Comparison of ENCODE assay signal across 9 cellular contexts in the genomic region with DNA sequence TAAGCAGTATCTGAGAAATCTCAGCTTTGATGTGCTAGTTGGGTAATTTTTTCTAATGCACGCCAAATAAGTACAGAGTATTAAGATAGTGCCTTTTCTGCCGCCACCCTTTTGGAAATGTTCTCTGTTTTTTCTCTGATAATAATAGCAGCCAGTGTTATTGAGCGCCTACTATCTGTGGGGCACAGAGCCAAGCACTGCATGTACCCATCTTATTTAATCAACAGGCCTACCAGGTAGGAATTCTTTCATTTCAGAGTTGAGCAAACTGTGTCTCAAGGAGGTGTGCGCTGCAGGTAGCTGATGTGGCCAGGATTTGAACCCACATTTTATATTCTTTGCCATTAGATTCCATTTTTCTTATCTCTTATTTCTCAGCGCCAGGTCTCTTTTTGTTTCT. TPM values are rescaled to one million over a fixed set of nuclear protein-coding genes. Genes with fewer than 3 reads are reported as not detected.
A peak's percentile ranks its signal among the peaks of the same experiment; 100 is the strongest.
DNase-seq lines count a peak whose midpoint lies in the region; ATAC-seq, FAIRE-seq and TF ChIP-seq lines count a peak whose summit lies in the region.
"Had no signal": no experiment of that assay in that cellular context is flagged by ENCODE, and none has a peak within 500 bp of the region (broad histone marks: within the 10 kb centered on the region; RNA-seq: fewer than 3 reads in every experiment).

No MANE protein-coding gene starts in this region.

- TSS peak; percentile 46 for BruUV-seq in HepG2 (replicated peaks; lab: Mats Ljungman, UMichigan)

- TF ChIP-seq CTCF in astrocyte of the spinal cord (IDR thresholded peaks at IDR 0.05; ENCODE audit: low read depth, low read length) (no peak), HepG2 (CRISPR knock-in tag; IDR thresholded peaks at IDR 0.05) (no peak), upper lobe of right lung (IDR thresholded peaks at IDR 0.05) (no peak)

- H3K4me2 ChIP-seq in HepG2 (ENCODE audit: low read depth, low read length) = peak overlapping the region; percentile 64

- no peak overlapping the region for H3K27ac Mint-ChIP-seq in activated naive CD4-positive, alpha-beta T cell treated with anti-CD3 and anti-CD28 coated beads, Interleukin-2, amount 50 U/mL, for 24 hours

- WGBS in HepG2 (ENCODE audit: low lambda C conversion rate) = 88% methylated on average over 5 of the region's 5 CpGs

- in situ Hi-C loops in astrocyte of the spinal cord (cut with HindIII; ENCODE audit: low sequenced_read_pairs) = no loop called here
- in situ Hi-C loops in HepG2 (cut with HindIII; ENCODE audit: extremely low pct_ligation_motif_present, low pct_unique_long_range_greater_than_20kb) = no loop called here

- H4K20me1 ChIP-seq in HepG2 (ENCODE audit: insufficient read depth, low read length) = peaks cover 7% of the 10 kb centered on the region

- no peaks in the 10 kb centered on the region for H3K9me3 Mint-ChIP-seq in activated naive CD4-positive, alpha-beta T cell treated with anti-CD3 and anti-CD28 coated beads, Interleukin-2, amount 50 U/mL, for 24 hours

- peak overlapping the region; percentile 100 for H3K4me3 Mint-ChIP-seq in activated naive CD4-positive, alpha-beta T cell treated with anti-CD3 and anti-CD28 coated beads, Interleukin-2, amount 50 U/mL, for 24 hours

- no peak for FAIRE-seq in HepG2 (lab: Jason Lieb, UNC)

- H3K9ac ChIP-seq in HepG2 (ENCODE audit: insufficient read depth, low read depth, low read length) = peak overlapping the region; percentile 94

- no peaks in the 10 kb centered on the region for H3K27me3 Mint-ChIP-seq in activated naive CD4-positive, alpha-beta T cell treated with anti-CD3 and anti-CD28 coated beads, Interleukin-2, amount 50 U/mL, for 24 hours

- CTCF ChIA-PET in HepG2 (lab: Yijun Ruan, JAX; ENCODE audit: low intra/inter-chr PET ratio, low total read pairs) = no interaction called here

- H3K27ac ChIP-seq in HepG2 (ENCODE audit: extremely low read length, insufficient read depth, low read length) (peak overlapping the region; percentile 62), upper lobe of right lung (no peak overlapping the region)

- POLR2A ChIA-PET in HepG2 (lab: Yijun Ruan, JAX) = no interaction called here

- TF ChIP-seq POLR2A in HepG2 (IDR thresholded peaks at IDR 0.05; ENCODE audit: insufficient read depth in 1 of 2, low read depth in 2 of 2, low read length in 2 of 2) = no peak

- DNase-seq in activated naive CD4-positive, alpha-beta T cell (lab: John Stamatoyannopoulos, UW) = no peak
- DNase-seq in astrocyte of the spinal cord (ENCODE audit: low read depth, low spot score) = no peak
- DNase-seq in HepG2 (ENCODE audit: low spot score) = no peak
- no peak for DNase-seq in upper lobe of right lung
- no peak for DNase-seq in stimulated activated CD8-positive, alpha-beta memory T cell treated with anti-CD3 and anti-CD28 coated beads, Interleukin-4, amount 100 ng/mL, for 48 hours
- DNase-seq: T-helper 9 cell had no signal

- intact Hi-C loops in HepG2 (cut with micrococcal nuclease; ENCODE audit: unreplicated experiment) = no loop called here
- intact Hi-C loops in upper lobe of right lung (cut with DNase I) = no loop called here

- peaks cover 27 to 54% of the 10 kb centered on the region in 2 experiments; a peak in 4 of 5 replicates for H3K36me3 ChIP-seq in HepG2 (replicated peaks in 1 of 2; ENCODE audit: control insufficient read depth in 1 of 2, insufficient read depth in 2 of 2, low read length in 2 of 2)
- peaks cover 61% of the 10 kb centered on the region for H3K36me3 ChIP-seq in upper lobe of right lung

- H3K9me3 ChIP-seq in HepG2 (ENCODE audit: low read length) (no peaks in the 10 kb centered on the region), upper lobe of right lung (no peaks in the 10 kb centered on the region)

- ATAC-seq in HepG2 = no peak
- no peak for ATAC-seq in upper lobe of right lung
- ATAC-seq in HG03095 (IDR thresholded peaks at IDR 0.05; ENCODE audit: unreplicated experiment) = no peak
- no peak for ATAC-seq in GM18511 (IDR thresholded peaks at IDR 0.05; ENCODE audit: unreplicated experiment)

- H3K4me3 ChIP-seq in astrocyte of the spinal cord (ENCODE audit: low read depth, low read length) = peak overlapping the region; percentile 85
- peak overlapping the region; percentile 77 to 89 (median 89) for H3K4me3 ChIP-seq in HepG2 (replicated peaks in 1 of 3; ENCODE audit: insufficient read depth in 1 of 3, low read depth in 2 of 3, low read length in 3 of 3)
- peak overlapping the region; percentile 82 for H3K4me3 ChIP-seq in upper lobe of right lung

- TF ChIP-seq RAD21 in HepG2 (CRISPR knock-in tag; IDR thresholded peaks at IDR 0.05) = no peak

- peaks cover 71% of the 10 kb centered on the region for H3K4me1 Mint-ChIP-seq in activated naive CD4-positive, alpha-beta T cell treated with anti-CD3 and anti-CD28 coated beads, Interleukin-2, amount 50 U/mL, for 24 hours

- H3K79me2 ChIP-seq in HepG2 (ENCODE audit: insufficient read depth, low read length) = peaks cover 67% of the 10 kb centered on the region

- no peak overlapping the region for H2AFZ ChIP-seq in HepG2 (ENCODE audit: low read length)

- H3K4me1 ChIP-seq in HepG2 (ENCODE audit: insufficient read depth, low read length) (peaks cover 48% of the 10 kb centered on the region), upper lobe of right lung (peaks cover 38% of the 10 kb centered on the region)

- peaks cover 10% of the 10 kb centered on the region for H3K36me3 Mint-ChIP-seq in activated naive CD4-positive, alpha-beta T cell treated with anti-CD3 and anti-CD28 coated beads, Interleukin-2, amount 50 U/mL, for 24 hours

- no peak for TF ChIP-seq EP300 in HepG2 (IDR thresholded peaks at IDR 0.05; ENCODE audit: low read depth in 2 of 2, low read length in 2 of 2)
- TF ChIP-seq EP300 in HepG2 (CRISPR knock-in tag; IDR thresholded peaks at IDR 0.05; ENCODE audit: borderline replicate concordance) = no peak

- H3K27me3 ChIP-seq in HepG2 (ENCODE audit: control insufficient read depth in 1 of 2, insufficient read depth in 2 of 2, low read length in 2 of 2) (no peaks in the 10 kb centered on the region; a peak in 1 of 5 replicates), upper lobe of right lung (no peaks in the 10 kb centered on the region)

RNA-seq across cellular contexts. Expression of gene EPN1, which starts 1.4 kb away (rescaled TPM):
- total RNA-seq in HepG2 (2016; rRNA removed; fragmentation: Illumina TruSeq; extraction: Trizol) = 28.9 and 32.6 TPM in 2 replicates
- total RNA-seq in HepG2 (2016; cell fraction: cytosol; rRNA removed; fragmentation: Illumina TruSeq; extraction: Trizol; ENCODE audit: low read depth) = 52.8 and 53.7 TPM in 2 replicates
- total RNA-seq in HepG2 (2016; cell fraction: insoluble cytoplasmic fraction; rRNA removed; fragmentation: Illumina TruSeq; extraction: Trizol) = 25.9 and 29.9 TPM in 2 replicates
- 128 and 129 TPM in 2 replicates for total RNA-seq in HepG2 (2016; cell fraction: membrane; rRNA removed; fragmentation: Illumina TruSeq; extraction: Trizol)
- total RNA-seq in HepG2 (2016; cell fraction: nucleus; rRNA removed; fragmentation: Illumina TruSeq; extraction: Trizol) = 16.4 and 20.8 TPM in 2 replicates
- 31.7 and 43.7 TPM in 2 replicates for polyA plus RNA-seq in HepG2 (2011; rRNA removed)
- 46.0 and 71.9 TPM in 2 replicates for polyA plus RNA-seq in HepG2 (2011; cell fraction: cytosol; rRNA removed)
- polyA plus RNA-seq in HepG2 (2011; cell fraction: nucleus; rRNA removed) = 59.6 and 61.3 TPM in 2 replicates
- 69.9 and 79.8 TPM in 2 replicates for polyA plus RNA-seq in HepG2 (2012)
- 193 and 205 TPM in 2 replicates for polyA plus RNA-seq in HepG2 (2016; cell fraction: cytosol; fragmentation: Illumina TruSeq; extraction: Trizol; ENCODE audit: low read depth)
- 64.3 and 84.2 TPM in 2 replicates for polyA plus RNA-seq in HepG2 (2016; cell fraction: insoluble cytoplasmic fraction; fragmentation: Illumina TruSeq; extraction: Trizol; ENCODE audit: low read depth)
- 245 and 288 TPM in 2 replicates for polyA plus RNA-seq in HepG2 (2016; cell fraction: membrane; fragmentation: Illumina TruSeq; extraction: Trizol; ENCODE audit: low read depth)
- polyA plus RNA-seq in HepG2 (2016; cell fraction: nucleus; fragmentation: Illumina TruSeq; extraction: Trizol; ENCODE audit: insufficient read depth, low read depth) = 57.0 and 57.7 TPM in 2 replicates
- 37.6 and 70.9 TPM in 2 replicates for polyA minus RNA-seq in HepG2 (2011; rRNA and poly(A)+ RNA removed; ENCODE audit: low replicate concordance)
- polyA minus RNA-seq in HepG2 (2011; cell fraction: cytosol; rRNA and poly(A)+ RNA removed) = 66.7 and 69.6 TPM in 2 replicates
- polyA minus RNA-seq in HepG2 (2011; cell fraction: nucleus; rRNA and poly(A)+ RNA removed) = 14.3 and 14.4 TPM in 2 replicates
- total RNA-seq in upper lobe of right lung = 117 TPM

RNA-seq across cellular contexts. Expression of gene U2AF2, which starts 21.5 kb away (rescaled TPM):
- total RNA-seq in HepG2 (2016; rRNA removed; fragmentation: Illumina TruSeq; extraction: Trizol) (124 and 127 TPM in 2 replicates), upper lobe of right lung (142 TPM)
- 22.0 and 23.9 TPM in 2 replicates for total RNA-seq in HepG2 (2016; cell fraction: cytosol; rRNA removed; fragmentation: Illumina TruSeq; extraction: Trizol; ENCODE audit: low read depth)
- total RNA-seq in HepG2 (2016; cell fraction: insoluble cytoplasmic fraction; rRNA removed; fragmentation: Illumina TruSeq; extraction: Trizol) = 117 and 129 TPM in 2 replicates
- total RNA-seq in HepG2 (2016; cell fraction: membrane; rRNA removed; fragmentation: Illumina TruSeq; extraction: Trizol) = 34.1 and 39.9 TPM in 2 replicates
- 67.4 and 78.0 TPM in 2 replicates for total RNA-seq in HepG2 (2016; cell fraction: nucleus; rRNA removed; fragmentation: Illumina TruSeq; extraction: Trizol)
- 84.3 and 116 TPM in 2 replicates for polyA plus RNA-seq in HepG2 (2011; rRNA removed)
- 64.9 and 87.3 TPM in 2 replicates for polyA plus RNA-seq in HepG2 (2011; cell fraction: cytosol; rRNA removed)
- polyA plus RNA-seq in HepG2 (2011; cell fraction: nucleus; rRNA removed) = 388 and 484 TPM in 2 replicates
- 86.8 and 111 TPM in 2 replicates for polyA plus RNA-seq in HepG2 (2012)
- polyA plus RNA-seq in HepG2 (2016; cell fraction: cytosol; fragmentation: Illumina TruSeq; extraction: Trizol; ENCODE audit: low read depth) = 10.3 TPM in 2 replicates
- 146 and 162 TPM in 2 replicates for polyA plus RNA-seq in HepG2 (2016; cell fraction: insoluble cytoplasmic fraction; fragmentation: Illumina TruSeq; extraction: Trizol; ENCODE audit: low read depth)
- 21.2 and 21.5 TPM in 2 replicates for polyA plus RNA-seq in HepG2 (2016; cell fraction: membrane; fragmentation: Illumina TruSeq; extraction: Trizol; ENCODE audit: low read depth)
- 178 and 182 TPM in 2 replicates for polyA plus RNA-seq in HepG2 (2016; cell fraction: nucleus; fragmentation: Illumina TruSeq; extraction: Trizol; ENCODE audit: insufficient read depth, low read depth)
- 124 and 144 TPM in 2 replicates for polyA minus RNA-seq in HepG2 (2011; rRNA and poly(A)+ RNA removed; ENCODE audit: low replicate concordance)
- polyA minus RNA-seq in HepG2 (2011; cell fraction: cytosol; rRNA and poly(A)+ RNA removed) = 41.7 and 55.9 TPM in 2 replicates
- 60.4 and 76.0 TPM in 2 replicates for polyA minus RNA-seq in HepG2 (2011; cell fraction: nucleus; rRNA and poly(A)+ RNA removed)

RNA-seq across cellular contexts. Expression of gene CCDC106, which starts 28.4 kb away (rescaled TPM):
- total RNA-seq in HepG2 (2016; rRNA removed; fragmentation: Illumina TruSeq; extraction: Trizol) (7.0 and 8.8 TPM in 2 replicates), upper lobe of right lung (11.1 TPM)
- total RNA-seq in HepG2 (2016; cell fraction: cytosol; rRNA removed; fragmentation: Illumina TruSeq; extraction: Trizol; ENCODE audit: low read depth) = 10.8 and 12.3 TPM in 2 replicates
- total RNA-seq in HepG2 (2016; cell fraction: insoluble cytoplasmic fraction; rRNA removed; fragmentation: Illumina TruSeq; extraction: Trizol) = 4.5 and 9.6 TPM in 2 replicates
- 15.2 and 19.5 TPM in 2 replicates for total RNA-seq in HepG2 (2016; cell fraction: membrane; rRNA removed; fragmentation: Illumina TruSeq; extraction: Trizol)
- total RNA-seq in HepG2 (2016; cell fraction: nucleus; rRNA removed; fragmentation: Illumina TruSeq; extraction: Trizol) = 4.3 and 4.4 TPM in 2 replicates
- polyA plus RNA-seq in HepG2 (2011; rRNA removed) = 4.7 and 6.2 TPM in 2 replicates
- 3.2 and 6.1 TPM in 2 replicates for polyA plus RNA-seq in HepG2 (2011; cell fraction: cytosol; rRNA removed)
- polyA plus RNA-seq in HepG2 (2011; cell fraction: nucleus; rRNA removed) = 12.9 and 13.3 TPM in 2 replicates
- polyA plus RNA-seq in HepG2 (2012) = 4.6 and 4.9 TPM in 2 replicates
- polyA plus RNA-seq in HepG2 (2016; cell fraction: cytosol; fragmentation: Illumina TruSeq; extraction: Trizol; ENCODE audit: low read depth) = 17.8 and 22.3 TPM in 2 replicates
- 10.6 and 16.4 TPM in 2 replicates for polyA plus RNA-seq in HepG2 (2016; cell fraction: insoluble cytoplasmic fraction; fragmentation: Illumina TruSeq; extraction: Trizol; ENCODE audit: low read depth)
- 23.8 and 25.2 TPM in 2 replicates for polyA plus RNA-seq in HepG2 (2016; cell fraction: membrane; fragmentation: Illumina TruSeq; extraction: Trizol; ENCODE audit: low read depth)
- polyA plus RNA-seq in HepG2 (2016; cell fraction: nucleus; fragmentation: Illumina TruSeq; extraction: Trizol; ENCODE audit: insufficient read depth, low read depth) = 20.2 and 22.7 TPM in 2 replicates
- 4.4 and 6.2 TPM in 2 replicates for polyA minus RNA-seq in HepG2 (2011; rRNA and poly(A)+ RNA removed; ENCODE audit: low replicate concordance)
- polyA minus RNA-seq in HepG2 (2011; cell fraction: cytosol; rRNA and poly(A)+ RNA removed) = 1.8 and 3.4 TPM in 2 replicates
- polyA minus RNA-seq in HepG2 (2011; cell fraction: nucleus; rRNA and poly(A)+ RNA removed) = 2.2 and 3.9 TPM in 2 replicates

RNA-seq across cellular contexts. Expression of gene ZNF581, which starts 32.9 kb away (rescaled TPM):
- total RNA-seq in HepG2 (2016; rRNA removed; fragmentation: Illumina TruSeq; extraction: Trizol) (18.4 and 19.6 TPM in 2 replicates), upper lobe of right lung (16.4 TPM)
- total RNA-seq in HepG2 (2016; cell fraction: cytosol; rRNA removed; fragmentation: Illumina TruSeq; extraction: Trizol; ENCODE audit: low read depth) = 34.0 and 35.7 TPM in 2 replicates
- total RNA-seq in HepG2 (2016; cell fraction: insoluble cytoplasmic fraction; rRNA removed; fragmentation: Illumina TruSeq; extraction: Trizol) = 17.7 and 20.9 TPM in 2 replicates
- 38.4 and 42.1 TPM in 2 replicates for total RNA-seq in HepG2 (2016; cell fraction: membrane; rRNA removed; fragmentation: Illumina TruSeq; extraction: Trizol)
- 10.8 and 12.4 TPM in 2 replicates for total RNA-seq in HepG2 (2016; cell fraction: nucleus; rRNA removed; fragmentation: Illumina TruSeq; extraction: Trizol)
- polyA plus RNA-seq in HepG2 (2011; rRNA removed) = 49.5 and 52.6 TPM in 2 replicates
- polyA plus RNA-seq in HepG2 (2011; cell fraction: cytosol; rRNA removed) = 38.8 and 63.7 TPM in 2 replicates
- polyA plus RNA-seq in HepG2 (2011; cell fraction: nucleus; rRNA removed) = 31.7 and 33.0 TPM in 2 replicates
- polyA plus RNA-seq in HepG2 (2012) = 36.3 and 55.4 TPM in 2 replicates
- 26.5 and 29.6 TPM in 2 replicates for polyA plus RNA-seq in HepG2 (2016; cell fraction: cytosol; fragmentation: Illumina TruSeq; extraction: Trizol; ENCODE audit: low read depth)
- 17.0 and 19.4 TPM in 2 replicates for polyA plus RNA-seq in HepG2 (2016; cell fraction: insoluble cytoplasmic fraction; fragmentation: Illumina TruSeq; extraction: Trizol; ENCODE audit: low read depth)
- 31.3 and 37.7 TPM in 2 replicates for polyA plus RNA-seq in HepG2 (2016; cell fraction: membrane; fragmentation: Illumina TruSeq; extraction: Trizol; ENCODE audit: low read depth)
- polyA plus RNA-seq in HepG2 (2016; cell fraction: nucleus; fragmentation: Illumina TruSeq; extraction: Trizol; ENCODE audit: insufficient read depth, low read depth) = 21.8 and 23.7 TPM in 2 replicates
- 18.8 and 71.6 TPM in 2 replicates for polyA minus RNA-seq in HepG2 (2011; rRNA and poly(A)+ RNA removed; ENCODE audit: low replicate concordance)
- 32.7 and 49.8 TPM in 2 replicates for polyA minus RNA-seq in HepG2 (2011; cell fraction: cytosol; rRNA and poly(A)+ RNA removed)
- polyA minus RNA-seq in HepG2 (2011; cell fraction: nucleus; rRNA and poly(A)+ RNA removed) = 8.4 and 9.6 TPM in 2 replicates

RNA-seq across cellular contexts. Expression of gene ZNF580, which starts 35.6 kb away (rescaled TPM):
- total RNA-seq in HepG2 (2016; rRNA removed; fragmentation: Illumina TruSeq; extraction: Trizol) (3.0 and 4.4 TPM in 2 replicates), upper lobe of right lung (30.7 TPM)
- total RNA-seq in HepG2 (2016; cell fraction: cytosol; rRNA removed; fragmentation: Illumina TruSeq; extraction: Trizol; ENCODE audit: low read depth) = 4.9 and 7.2 TPM in 2 replicates
- total RNA-seq in HepG2 (2016; cell fraction: insoluble cytoplasmic fraction; rRNA removed; fragmentation: Illumina TruSeq; extraction: Trizol) = 1.4 and 3.8 TPM in 2 replicates
- total RNA-seq in HepG2 (2016; cell fraction: membrane; rRNA removed; fragmentation: Illumina TruSeq; extraction: Trizol) = 6.2 and 8.6 TPM in 2 replicates
- 3.4 and 4.3 TPM in 2 replicates for total RNA-seq in HepG2 (2016; cell fraction: nucleus; rRNA removed; fragmentation: Illumina TruSeq; extraction: Trizol)
- polyA plus RNA-seq in HepG2 (2011; rRNA removed) = 6.0 and 7.0 TPM in 2 replicates
- 4.7 and 7.3 TPM in 2 replicates for polyA plus RNA-seq in HepG2 (2011; cell fraction: cytosol; rRNA removed)
- polyA plus RNA-seq in HepG2 (2011; cell fraction: nucleus; rRNA removed) = 27.6 and 35.1 TPM in 2 replicates
- 18.9 and 26.2 TPM in 2 replicates for polyA plus RNA-seq in HepG2 (2012)
- 32.0 and 36.6 TPM in 2 replicates for polyA plus RNA-seq in HepG2 (2016; cell fraction: cytosol; fragmentation: Illumina TruSeq; extraction: Trizol; ENCODE audit: low read depth)
- 11.3 and 16.8 TPM in 2 replicates for polyA plus RNA-seq in HepG2 (2016; cell fraction: insoluble cytoplasmic fraction; fragmentation: Illumina TruSeq; extraction: Trizol; ENCODE audit: low read depth)
- 30.4 and 35.3 TPM in 2 replicates for polyA plus RNA-seq in HepG2 (2016; cell fraction: membrane; fragmentation: Illumina TruSeq; extraction: Trizol; ENCODE audit: low read depth)
- polyA plus RNA-seq in HepG2 (2016; cell fraction: nucleus; fragmentation: Illumina TruSeq; extraction: Trizol; ENCODE audit: insufficient read depth, low read depth) = 20.0 and 25.7 TPM in 2 replicates
- polyA minus RNA-seq in HepG2 (2011; rRNA and poly(A)+ RNA removed; ENCODE audit: low replicate concordance) = 7.9 and 9.8 TPM in 2 replicates
- 8.1 and 9.1 TPM in 2 replicates for polyA minus RNA-seq in HepG2 (2011; cell fraction: cytosol; rRNA and poly(A)+ RNA removed)
- 7.1 and 8.8 TPM in 2 replicates for polyA minus RNA-seq in HepG2 (2011; cell fraction: nucleus; rRNA and poly(A)+ RNA removed)
